Comparison of ENCODE assay signal across 6 cellular contexts in the genomic region with DNA sequence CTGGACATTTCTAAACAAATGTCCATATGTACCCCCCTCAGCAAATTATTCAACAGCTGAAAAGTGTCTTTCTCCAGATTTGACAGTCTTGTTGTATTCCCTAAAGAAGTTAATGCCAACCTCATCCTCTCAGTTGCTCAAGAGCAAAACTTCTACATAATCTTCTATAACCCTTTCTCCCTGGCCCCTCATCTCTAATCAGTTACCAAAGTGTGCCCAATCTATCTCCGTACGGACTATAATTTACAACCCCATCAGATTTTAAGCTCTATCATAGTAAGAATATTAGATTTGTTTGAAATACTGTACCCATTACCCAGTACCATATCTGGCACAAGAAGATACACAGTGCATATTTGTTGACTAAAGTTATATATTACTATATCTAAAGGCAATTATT.
"Had no signal": no experiment of that assay in that cellular context is flagged by ENCODE, and none has a peak within 500 bp of the region (broad histone marks: within the 10 kb centered on the region; RNA-seq: fewer than 3 reads in every experiment).

No MANE protein-coding gene starts in this region.

- H3K27me3 Mint-ChIP-seq: IgD-negative memory B cell had no signal

- H3K27ac Mint-ChIP-seq: IgD-negative memory B cell had no signal

- H3K27ac ChIP-seq: HL-60 had no signal

- ATAC-seq: HepG2, K562 had no signal

- H3K4me3 Mint-ChIP-seq: IgD-negative memory B cell had no signal

- H3K9me3 Mint-ChIP-seq: IgD-negative memory B cell had no signal

- H3K4me3 ChIP-seq: K562 had no signal

- DNase-seq: IMR-90, KBM-7 had no signal

- H3K36me3 Mint-ChIP-seq: IgD-negative memory B cell had no signal

- H3K4me1 Mint-ChIP-seq: IgD-negative memory B cell had no signal
